Comparison of ENCODE assay signal across 15 cellular contexts in genomic region chr12:19970116-19970515, GRCh38.
DNase-seq lines count a peak whose midpoint lies in the region; ATAC-seq and TF ChIP-seq lines count a peak whose summit lies in the region.
"Had no signal": no experiment of that assay in that cellular context is flagged by ENCODE, and none has a peak within 500 bp of the region (broad histone marks: within the 10 kb centered on the region; RNA-seq: fewer than 3 reads in every experiment).

No MANE protein-coding gene starts in this region.

- DNase-seq in EL = peak; percentile 92
- DNase-seq in fibroblast of gingiva (ENCODE audit: low read depth) = peak; percentile 68
- peak; percentile 28 for DNase-seq in renal cortical epithelial cell (ENCODE audit: low read depth)
- DNase-seq in OCI-M2 (lab: John Stamatoyannopoulos, UW; ENCODE audit: unreplicated experiment) = no peak
- DNase-seq in T-helper 9 cell = no peak
- DNase-seq in DMS79 treated with DMSO at 0.1 percent for 48 hours (lab: John Stamatoyannopoulos, UW) = no peak
- DNase-seq: activated naive CD4-positive, alpha-beta T cell treated with anti-CD3 and anti-CD28 coated beads, Interleukin-2, amount 50 U/mL, for 16 hours; glutamatergic neuron; left colon; naive thymus-derived CD8-positive, alpha-beta T cell; NCI-H1092 treated with DMSO at 0.1 percent for 48 hours; NCI-H774; SHP77 treated with DMSO at 0.1 percent for 48 hours had no signal

- ATAC-seq in HG03175 (IDR thresholded peaks at IDR 0.05; ENCODE audit: unreplicated experiment) = no peak
- ATAC-seq: left colon; naive thymus-derived CD8-positive, alpha-beta T cell had no signal

TF ChIP-seq in PFSK-1, 5 proteins besides CTCF, POLR2A, EP300 and RAD21:
- TF ChIP-seq FOXP2 (optimal IDR thresholded peaks at IDR 0.05; ENCODE audit: borderline replicate concordance, extremely low read depth, extremely low read length, insufficient read depth) (no peak), POLR2AphosphoS5 (IDR thresholded peaks at IDR 0.05; ENCODE audit: low read depth, low read length) (no peak; the same call in 1 of the 2 replicates), TAF1 (IDR thresholded peaks at IDR 0.05; ENCODE audit: borderline replicate concordance, insufficient read depth, low read length) (0 out of 2 replicates have a peak, but pooled peaks have one; percentile 10), SIN3A (IDR thresholded peaks at IDR 0.05; ENCODE audit: borderline replicate concordance, insufficient read depth, low read length) (peak; percentile 58; the same call in 1 of the 2 replicates)
- TF ChIP-seq, protein P1, sequence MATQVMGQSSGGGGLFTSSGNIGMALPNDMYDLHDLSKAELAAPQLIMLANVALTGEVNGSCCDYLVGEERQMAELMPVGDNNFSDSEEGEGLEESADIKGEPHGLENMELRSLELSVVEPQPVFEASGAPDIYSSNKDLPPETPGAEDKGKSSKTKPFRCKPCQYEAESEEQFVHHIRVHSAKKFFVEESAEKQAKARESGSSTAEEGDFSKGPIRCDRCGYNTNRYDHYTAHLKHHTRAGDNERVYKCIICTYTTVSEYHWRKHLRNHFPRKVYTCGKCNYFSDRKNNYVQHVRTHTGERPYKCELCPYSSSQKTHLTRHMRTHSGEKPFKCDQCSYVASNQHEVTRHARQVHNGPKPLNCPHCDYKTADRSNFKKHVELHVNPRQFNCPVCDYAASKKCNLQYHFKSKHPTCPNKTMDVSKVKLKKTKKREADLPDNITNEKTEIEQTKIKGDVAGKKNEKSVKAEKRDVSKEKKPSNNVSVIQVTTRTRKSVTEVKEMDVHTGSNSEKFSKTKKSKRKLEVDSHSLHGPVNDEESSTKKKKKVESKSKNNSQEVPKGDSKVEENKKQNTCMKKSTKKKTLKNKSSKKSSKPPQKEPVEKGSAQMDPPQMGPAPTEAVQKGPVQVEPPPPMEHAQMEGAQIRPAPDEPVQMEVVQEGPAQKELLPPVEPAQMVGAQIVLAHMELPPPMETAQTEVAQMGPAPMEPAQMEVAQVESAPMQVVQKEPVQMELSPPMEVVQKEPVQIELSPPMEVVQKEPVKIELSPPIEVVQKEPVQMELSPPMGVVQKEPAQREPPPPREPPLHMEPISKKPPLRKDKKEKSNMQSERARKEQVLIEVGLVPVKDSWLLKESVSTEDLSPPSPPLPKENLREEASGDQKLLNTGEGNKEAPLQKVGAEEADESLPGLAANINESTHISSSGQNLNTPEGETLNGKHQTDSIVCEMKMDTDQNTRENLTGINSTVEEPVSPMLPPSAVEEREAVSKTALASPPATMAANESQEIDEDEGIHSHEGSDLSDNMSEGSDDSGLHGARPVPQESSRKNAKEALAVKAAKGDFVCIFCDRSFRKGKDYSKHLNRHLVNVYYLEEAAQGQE (IDR thresholded peaks at IDR 0.05; ENCODE audit: insufficient read depth in 1 of 2, low read depth in 2 of 2, low read length in 2 of 2) = no peak

Comparison
In these comparisons a context has a peak if more than half of its experiments do, and no peak if none do; other contexts are left out.
1. DNase-seq: peak in EL (single experiment), fibroblast of gingiva (single experiment) and renal cortical epithelial cell (single experiment); none in OCI-M2 (single experiment), T-helper 9 cell (single experiment) and DMS79 treated with DMSO at 0.1 percent for 48 hours (single experiment).